In the genomic region with DNA sequence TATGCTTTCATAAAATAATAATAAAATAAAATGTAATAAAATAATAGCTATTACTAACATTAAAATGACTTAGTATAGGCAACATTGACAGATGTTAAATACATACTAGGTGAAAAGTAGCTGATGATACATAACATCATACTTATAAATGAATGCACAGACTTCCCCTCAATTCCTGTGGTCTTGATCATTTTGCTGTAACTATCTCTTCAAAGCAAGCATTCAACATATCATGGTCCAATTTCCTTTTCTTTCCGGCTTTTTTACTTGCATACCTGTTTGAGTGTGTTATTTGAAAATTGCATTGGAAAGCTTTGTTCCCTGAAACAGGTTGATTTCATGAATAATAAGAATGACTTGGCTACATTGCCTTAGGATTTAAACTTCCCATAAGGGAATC, we compare ENCODE assay signal across 23 cellular contexts.
"Had no signal": no experiment of that assay in that cellular context is flagged by ENCODE, and none has a peak within 500 bp of the region (broad histone marks: within the 10 kb centered on the region; RNA-seq: fewer than 3 reads in every experiment).

No MANE protein-coding gene starts in this region.

- H3K4me1 Mint-ChIP-seq: central memory CD8-positive, alpha-beta T cell; memory B cell; naive thymus-derived CD8-positive, alpha-beta T cell had no signal

- FAIRE-seq: endothelial cell of umbilical vein, TTC549 had no signal

- H3K27ac Mint-ChIP-seq: activated CD4-positive, alpha-beta memory T cell treated with anti-CD3 and anti-CD28 coated beads for 36 hours; activated naive CD8-positive, alpha-beta T cell; activated T-helper 1 cell treated with anti-CD3 and anti-CD28 coated beads, Interleukin-12 subunit alpha, Interleukin-12 subunit beta, Interleukin-2, Interleukin-4 antibody, amounts not matched to agents 30 ng/mL and 10 ng/mL and 1 ng/mL, durations not matched to agents 14 hours and 24 hours and 36 hours; memory B cell; naive thymus-derived CD8-positive, alpha-beta T cell had no signal

- H3K4me3 ChIP-seq: body of pancreas, esophagus squamous epithelium, heart right ventricle, mucosa of descending colon had no signal

- H3K4me3 Mint-ChIP-seq: activated CD4-positive, alpha-beta memory T cell treated with anti-CD3 and anti-CD28 coated beads for 36 hours; activated naive CD8-positive, alpha-beta T cell; activated T-helper 1 cell treated with anti-CD3 and anti-CD28 coated beads, Interleukin-12 subunit alpha, Interleukin-12 subunit beta, Interleukin-2, Interleukin-4 antibody, amounts not matched to agents 30 ng/mL and 10 ng/mL and 1 ng/mL, durations not matched to agents 14 hours and 24 hours and 36 hours; central memory CD8-positive, alpha-beta T cell; memory B cell; naive thymus-derived CD8-positive, alpha-beta T cell had no signal

- H3K4me1 ChIP-seq: body of pancreas had no signal

- H3K9me3 ChIP-seq: body of pancreas, esophagus squamous epithelium, mucosa of descending colon, neutrophil had no signal

- H3K27ac ChIP-seq: body of pancreas, esophagus squamous epithelium, neutrophil had no signal

- DNase-seq: activated CD4-positive, alpha-beta memory T cell treated with anti-CD3 and anti-CD28 coated beads for 36 hours; activated CD4-positive, alpha-beta T cell treated with anti-CD3 and anti-CD28 coated beads for 4 hours; activated T-cell treated with anti-CD3 and anti-CD28 coated beads for 4 hours; body of pancreas; effector CD4-positive, alpha-beta T cell; esophagus squamous epithelium; heart right ventricle; left ventricle myocardium superior; mucosa of descending colon; naive thymus-derived CD8-positive, alpha-beta T cell; posterior cingulate gyrus; stimulated activated CD4-positive, alpha-beta T cell treated with anti-CD3 and anti-CD28 coated beads, Interleukin-12 subunit alpha, Interleukin-12 subunit beta, amount 100 ng/mL, for 4 hours; stimulated activated CD4-positive, alpha-beta T cell treated with anti-CD3 and anti-CD28 coated beads, Interleukin-1b, Interleukin-23, amount 100 ng/mL, for 48 hours; stimulated activated CD8-positive, alpha-beta memory T cell treated with anti-CD3 and anti-CD28 coated beads, Interleukin-4, amount 100 ng/mL, for 48 hours; stimulated activated naive CD4-positive, alpha-beta T cell; SW 1271 had no signal

- H3K9me3 Mint-ChIP-seq: activated T-helper 1 cell treated with anti-CD3 and anti-CD28 coated beads, Interleukin-12 subunit alpha, Interleukin-12 subunit beta, Interleukin-2, Interleukin-4 antibody, amounts not matched to agents 30 ng/mL and 10 ng/mL and 1 ng/mL, durations not matched to agents 14 hours and 24 hours and 36 hours had no signal

- H3K27me3 ChIP-seq: body of pancreas, esophagus squamous epithelium, heart right ventricle, neutrophil had no signal

- H3K27me3 Mint-ChIP-seq: activated CD4-positive, alpha-beta memory T cell treated with anti-CD3 and anti-CD28 coated beads for 36 hours; activated naive CD8-positive, alpha-beta T cell; central memory CD8-positive, alpha-beta T cell; memory B cell had no signal

- H3K36me3 ChIP-seq: esophagus squamous epithelium, heart right ventricle, neutrophil had no signal

- ATAC-seq: body of pancreas; heart right ventricle; left ventricle myocardium superior; mucosa of descending colon; naive thymus-derived CD8-positive, alpha-beta T cell had no signal

- H3K36me3 Mint-ChIP-seq: activated CD4-positive, alpha-beta memory T cell treated with anti-CD3 and anti-CD28 coated beads for 36 hours; activated naive CD8-positive, alpha-beta T cell; memory B cell; naive thymus-derived CD8-positive, alpha-beta T cell had no signal
